Comparison of ENCODE assay signal across 8 cellular contexts in genomic region chr16:47037746-47038458, GRCh38.
A peak's percentile ranks its signal among the peaks of the same experiment; 100 is the strongest.
DNase-seq lines count a peak whose midpoint lies in the region; ATAC-seq and TF ChIP-seq lines count a peak whose summit lies in the region.

No MANE protein-coding gene starts in this region.

- H3K27me3 Mint-ChIP-seq in osteocyte (ENCODE audit: unreplicated experiment), result peaks cover 2% of the 10 kb centered on the region

- H3K36me3 Mint-ChIP-seq in osteocyte (ENCODE audit: unreplicated experiment), result no peaks in the 10 kb centered on the region

- H3K27me3 ChIP-seq in SJCRH30 (peaks cover 5% of the 10 kb centered on the region; the same call in 1 of the 2 replicates), thoracic aorta (replicated peaks; ENCODE audit: insufficient read depth) (no peaks in the 10 kb centered on the region)

- peak overlapping the region; percentile 24 for H3K27ac Mint-ChIP-seq in osteocyte (ENCODE audit: unreplicated experiment)

- peak; percentile 99 for TF ChIP-seq CTCF in osteocyte (IDR thresholded peaks at IDR 0.05)
- peak; percentile 91 for TF ChIP-seq CTCF in thoracic aorta (IDR thresholded peaks at IDR 0.05)

- peak; percentile 86 for DNase-seq in ELF-1 (ENCODE audit: low read depth, low spot score)
- peak; percentile 84 for DNase-seq in HuH-7 (ENCODE audit: low spot score)
- DNase-seq in SJCRH30, result peak; percentile 84 to 88
- peak; percentile 81 to 93 (median 88) for DNase-seq in activated naive CD4-positive, alpha-beta T cell (lab: John Stamatoyannopoulos, UW)
- DNase-seq in glomerular visceral epithelial cell (ENCODE audit: extremely low spot score), result peak; percentile 78
- DNase-seq in osteocyte (ENCODE audit: extremely low spot score, unreplicated experiment), result peak; percentile 96
- DNase-seq in thoracic aorta (ENCODE audit: low spot score), result peak; percentile 52

- ATAC-seq in GM21529 (IDR thresholded peaks at IDR 0.05; ENCODE audit: unreplicated experiment) (peak; percentile 90), thoracic aorta (ENCODE audit: insufficient number of reproducible peaks, low FRiP score, low read depth) (peak; percentile 94)

- peaks cover 5% of the 10 kb centered on the region for H3K4me1 Mint-ChIP-seq in osteocyte (ENCODE audit: unreplicated experiment)

- H3K4me3 ChIP-seq in SJCRH30, result peak overlapping the region; percentile 61
- H3K4me3 ChIP-seq in thoracic aorta, result peak overlapping the region; percentile 85

- H3K36me3 ChIP-seq in SJCRH30 (no peaks in the 10 kb centered on the region), thoracic aorta (no peaks in the 10 kb centered on the region)

- no peaks in the 10 kb centered on the region for H3K9me3 ChIP-seq in SJCRH30 (replicated peaks)
- no peaks in the 10 kb centered on the region for H3K9me3 ChIP-seq in thoracic aorta

- peak overlapping the region; percentile 74 for H3K4me3 Mint-ChIP-seq in osteocyte (ENCODE audit: unreplicated experiment)

- H3K27ac ChIP-seq in SJCRH30 (peak overlapping the region; percentile 55), thoracic aorta (no peak overlapping the region)

- H3K4me1 ChIP-seq in SJCRH30 (no peaks in the 10 kb centered on the region), thoracic aorta (ENCODE audit: control insufficient read depth in 1 of 2, low read depth in 2 of 2) (peaks cover 0 to 3% of the 10 kb centered on the region in 2 donors)

- H3K9me3 Mint-ChIP-seq in osteocyte (ENCODE audit: unreplicated experiment), result no peaks in the 10 kb centered on the region
